ENCODE assay signal across 1 cellular context in genomic region chr1:9136925-9137324, GRCh38.
TF ChIP-seq lines count a peak whose summit lies in the region.

No MANE protein-coding gene starts in this region.

TF ChIP-seq in H1, 55 proteins besides CTCF, POLR2A, EP300 and RAD21:
- TF ChIP-seq PHF8 (conservative IDR thresholded peaks at IDR 0.05; ENCODE audit: low read depth, low read length): no peak
- no peak for TF ChIP-seq SP2 (IDR thresholded peaks at IDR 0.05; ENCODE audit: low read length)
- no peak for TF ChIP-seq KDM4A (IDR thresholded peaks at IDR 0.05; ENCODE audit: low read depth, low read length, severe bottlenecking)
- TF ChIP-seq RNF2 (IDR thresholded peaks at IDR 0.05; ENCODE audit: borderline replicate concordance, low read depth, low read length, missing control alignments, poor library complexity, severe bottlenecking): no peak
- no peak for TF ChIP-seq KDM1A (IDR thresholded peaks at IDR 0.05; ENCODE audit: borderline replicate concordance, low read length)
- TF ChIP-seq CHD7 (IDR thresholded peaks at IDR 0.05; ENCODE audit: insufficient replicate concordance, low read length): no peak
- TF ChIP-seq MAFK (IDR thresholded peaks at IDR 0.05; ENCODE audit: low read depth, low read length): no peak
- no peak for TF ChIP-seq TBP (IDR thresholded peaks at IDR 0.05; ENCODE audit: low read depth, low read length)
- no peak for TF ChIP-seq JUND (IDR thresholded peaks at IDR 0.05; ENCODE audit: low read length)
- TF ChIP-seq EZH2 (IDR thresholded peaks at IDR 0.05; ENCODE audit: low read depth, low read length, severe bottlenecking): no peak
- no peak for TF ChIP-seq CREB1 (IDR thresholded peaks at IDR 0.05)
- TF ChIP-seq POU5F1 (IDR thresholded peaks at IDR 0.05; ENCODE audit: low read depth, low read length): no peak
- no peak for TF ChIP-seq TEAD4 (IDR thresholded peaks at IDR 0.05; ENCODE audit: low read depth, low read length)
- no peak for TF ChIP-seq RXRA (IDR thresholded peaks at IDR 0.05; ENCODE audit: insufficient read depth, low read depth, low read length)
- TF ChIP-seq EGR1 (IDR thresholded peaks at IDR 0.05; ENCODE audit: borderline replicate concordance, low read depth, low read length): no peak
- TF ChIP-seq POLR2AphosphoS5 (IDR thresholded peaks at IDR 0.05; ENCODE audit: low read depth, low read length): no peak
- no peak for TF ChIP-seq SIN3A (conservative IDR thresholded peaks at IDR 0.05 in 1 of 2, IDR thresholded peaks at IDR 0.05 in 1 of 2; ENCODE audit: low read depth in 1 of 2, low read length in 2 of 2)
- no peak for TF ChIP-seq CBX5 (IDR thresholded peaks at IDR 0.05; ENCODE audit: low read depth, low read length)
